Comparison of ENCODE assay signal across 10 cellular contexts in the genomic region with DNA sequence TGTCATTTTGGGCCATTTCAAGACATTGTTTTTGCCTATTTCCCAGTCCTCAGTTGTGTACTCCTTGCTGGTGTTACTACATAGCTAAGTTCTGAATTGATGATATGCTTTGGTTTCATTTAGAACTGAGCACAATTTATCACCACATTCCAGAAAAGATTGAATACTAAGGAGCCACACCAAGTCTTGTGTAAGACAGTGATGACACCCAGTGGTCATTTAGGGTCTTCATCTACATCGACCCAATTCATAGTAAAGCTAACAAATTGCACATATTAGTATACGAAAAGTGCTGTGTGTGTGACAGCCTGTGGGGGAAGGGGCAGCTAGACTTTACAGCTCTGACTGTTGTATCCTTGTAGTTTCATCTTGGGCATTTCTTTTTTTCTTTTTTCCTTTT. TPM values are rescaled to one million over a fixed set of nuclear protein-coding genes. Genes with fewer than 3 reads are reported as not detected.
DNase-seq lines count a peak whose midpoint lies in the region; ATAC-seq, FAIRE-seq and TF ChIP-seq lines count a peak whose summit lies in the region.
"Had no signal": no experiment of that assay in that cellular context is flagged by ENCODE, and none has a peak within 500 bp of the region (broad histone marks: within the 10 kb centered on the region; RNA-seq: fewer than 3 reads in every experiment).

No MANE protein-coding gene starts in this region.

- H3K27ac Mint-ChIP-seq in activated CD4-positive, alpha-beta T cell treated with anti-CD3 and anti-CD28 coated beads, Interleukin-2, amount 10 ng/mL, durations not matched to agents 7 days and 5 days = no peak overlapping the region

- no peak overlapping the region for H2AFZ ChIP-seq in keratinocyte (ENCODE audit: control insufficient read depth, low read length)

- H3K9me3 ChIP-seq in keratinocyte (ENCODE audit: control insufficient read depth, low read depth, low read length) = no peaks in the 10 kb centered on the region

- dilution Hi-C loops in keratinocyte (cut with MboI; ENCODE audit: extremely low pct_ligation_motif_present, low sequenced_read_pairs) = no loop called here

- H3K79me2 ChIP-seq in keratinocyte (ENCODE audit: control insufficient read depth, insufficient read depth, low read length) = no peaks in the 10 kb centered on the region

- peak; percentile 34 for FAIRE-seq in keratinocyte (lab: Jason Lieb, UNC)

- no peak overlapping the region for H3K27ac ChIP-seq in keratinocyte (ENCODE audit: control insufficient read depth, insufficient read depth, low read length)

- no peak overlapping the region for H3K4me3 Mint-ChIP-seq in activated CD4-positive, alpha-beta T cell treated with anti-CD3 and anti-CD28 coated beads, Interleukin-2, amount 10 ng/mL, durations not matched to agents 7 days and 5 days
- H3K4me3 Mint-ChIP-seq: central memory CD8-positive, alpha-beta T cell had no signal

- POLR2A ChIA-PET in activated CD4-positive, alpha-beta T cell treated with anti-CD3 and anti-CD28 coated beads, Interleukin-2, amount 10 ng/mL, durations not matched to agents 7 days and 5 days (lab: Charles Lee) = no interaction called here

- peaks cover 13% of the 10 kb centered on the region for H3K4me1 ChIP-seq in keratinocyte (ENCODE audit: control insufficient read depth, extremely low read depth, insufficient read depth, low read length)

- no peaks in the 10 kb centered on the region for H3K4me1 Mint-ChIP-seq in activated CD4-positive, alpha-beta T cell treated with anti-CD3 and anti-CD28 coated beads, Interleukin-2, amount 10 ng/mL, durations not matched to agents 7 days and 5 days
- H3K4me1 Mint-ChIP-seq: central memory CD8-positive, alpha-beta T cell had no signal

- DNase-seq in AG10803 (ENCODE audit: low read depth) (peak; percentile 71), H7 (peak; percentile 46), keratinocyte (ENCODE audit: low read depth, low spot score) (no peak), SHP77 treated with DMSO at 0.1 percent for 48 hours (lab: John Stamatoyannopoulos, UW) (no peak)
- DNase-seq in effector CD8-positive, alpha-beta T cell (lab: John Stamatoyannopoulos, UW) = no peak
- no peak for DNase-seq in activated CD4-positive, alpha-beta T cell treated with anti-CD3 and anti-CD28 coated beads, Interleukin-2, amount 50 U/mL, for 1 hour
- no peak for DNase-seq in activated CD4-positive, alpha-beta T cell treated with anti-CD3 and anti-CD28 coated beads, Interleukin-2, amount 10 ng/mL, durations not matched to agents 7 days and 5 days

- no peaks in the 10 kb centered on the region for H3K9me3 Mint-ChIP-seq in activated CD4-positive, alpha-beta T cell treated with anti-CD3 and anti-CD28 coated beads, Interleukin-2, amount 10 ng/mL, durations not matched to agents 7 days and 5 days
- H3K9me3 Mint-ChIP-seq: central memory CD8-positive, alpha-beta T cell had no signal

- no peaks in the 10 kb centered on the region for H4K20me1 ChIP-seq in keratinocyte (ENCODE audit: control insufficient read depth, extremely low read depth, insufficient read depth, low read length)

- H3K9me1 ChIP-seq in keratinocyte (ENCODE audit: control insufficient read depth, extremely low read depth, insufficient read depth, low read length) = no peaks in the 10 kb centered on the region

- H3K27me3 ChIP-seq in H7 (ENCODE audit: control insufficient read depth, insufficient read depth, low read length) = peaks cover 21% of the 10 kb centered on the region
- H3K27me3 ChIP-seq in keratinocyte (ENCODE audit: control insufficient read depth, extremely low read depth, insufficient read depth, low read length) = no peaks in the 10 kb centered on the region

- CTCF ChIA-PET in activated CD4-positive, alpha-beta T cell treated with anti-CD3 and anti-CD28 coated beads, Interleukin-2, amount 10 ng/mL, durations not matched to agents 7 days and 5 days (lab: Charles Lee) = interaction anchor here (0.5 to 1.0 kb wide), 5 partner anchors 9 to 540 kb away, joined by 3 to 4 read pairs (median 3); no protein-coding TSS in a partner anchor

- peak; percentile 78 for ATAC-seq in SK-N-SH treated with all-trans-retinoic acid at 6 μM for 48 hours

- H3K4me3 ChIP-seq in AG10803 (ENCODE audit: low read length) = no peak overlapping the region
- H3K4me3 ChIP-seq in H7 (ENCODE audit: insufficient read depth, low read depth, low read length) = no peak overlapping the region
- H3K4me3 ChIP-seq in keratinocyte (ENCODE audit: control insufficient read depth in 2 of 3, extremely low read depth in 1 of 3, insufficient read depth in 2 of 3, low read depth in 1 of 3, low read length in 3 of 3) = no peak overlapping the region

- no peaks in the 10 kb centered on the region for H3K36me3 Mint-ChIP-seq in activated CD4-positive, alpha-beta T cell treated with anti-CD3 and anti-CD28 coated beads, Interleukin-2, amount 10 ng/mL, durations not matched to agents 7 days and 5 days (ENCODE audit: low read depth)

- no peak overlapping the region for H3K4me2 ChIP-seq in keratinocyte (ENCODE audit: control insufficient read depth, extremely low read depth, insufficient read depth, low read depth, low read length)

- H3K36me3 ChIP-seq in H7 (replicated peaks; ENCODE audit: control insufficient read depth, insufficient read depth, low read length) = no peaks in the 10 kb centered on the region
- no peaks in the 10 kb centered on the region for H3K36me3 ChIP-seq in keratinocyte (ENCODE audit: control insufficient read depth in 2 of 2, extremely low read depth in 1 of 2, insufficient read depth in 2 of 2, low read length in 2 of 2)

- no peak overlapping the region for H3K9ac ChIP-seq in keratinocyte (ENCODE audit: control insufficient read depth, extremely low read depth, insufficient read depth, low read length)

- H3K27me3 Mint-ChIP-seq in activated CD4-positive, alpha-beta T cell treated with anti-CD3 and anti-CD28 coated beads, Interleukin-2, amount 10 ng/mL, durations not matched to agents 7 days and 5 days = peaks cover 37% of the 10 kb centered on the region

- TF ChIP-seq CTCF in AG10803 (conservative IDR thresholded peaks at IDR 0.05; ENCODE audit: low read length) (peak; percentile 52), keratinocyte (optimal IDR thresholded peaks at IDR 0.05 in 1 of 3, IDR thresholded peaks at IDR 0.05 in 1 of 3, conservative IDR thresholded peaks at IDR 0.05 in 1 of 3; ENCODE audit: extremely low read depth in 1 of 3, insufficient read depth in 2 of 3, low read length in 3 of 3) (no peak)

TF ChIP-seq in SK-N-SH treated with all-trans-retinoic acid at 6 μM for 48 hours, 23 proteins besides CTCF, POLR2A, EP300 and RAD21 (continues in another document):
- TF ChIP-seq ISL1 (CRISPR knock-in tag; IDR thresholded peaks at IDR 0.05) (no peak), ZFP3 (CRISPR knock-in tag; IDR thresholded peaks at IDR 0.05) (no peak), TOX (CRISPR knock-in tag; IDR thresholded peaks at IDR 0.05; ENCODE audit: borderline replicate concordance) (no peak)
- TF ChIP-seq, protein P1, sequence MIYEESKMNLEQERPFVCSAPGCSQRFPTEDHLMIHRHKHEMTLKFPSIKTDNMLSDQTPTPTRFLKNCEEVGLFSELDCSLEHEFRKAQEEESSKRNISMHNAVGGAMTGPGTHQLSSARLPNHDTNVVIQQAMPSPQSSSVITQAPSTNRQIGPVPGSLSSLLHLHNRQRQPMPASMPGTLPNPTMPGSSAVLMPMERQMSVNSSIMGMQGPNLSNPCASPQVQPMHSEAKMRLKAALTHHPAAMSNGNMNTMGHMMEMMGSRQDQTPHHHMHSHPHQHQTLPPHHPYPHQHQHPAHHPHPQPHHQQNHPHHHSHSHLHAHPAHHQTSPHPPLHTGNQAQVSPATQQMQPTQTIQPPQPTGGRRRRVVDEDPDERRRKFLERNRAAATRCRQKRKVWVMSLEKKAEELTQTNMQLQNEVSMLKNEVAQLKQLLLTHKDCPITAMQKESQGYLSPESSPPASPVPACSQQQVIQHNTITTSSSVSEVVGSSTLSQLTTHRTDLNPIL (CRISPR knock-in tag; IDR thresholded peaks at IDR 0.05; ENCODE audit: low read depth) = no peak
- TF ChIP-seq, protein P2, sequence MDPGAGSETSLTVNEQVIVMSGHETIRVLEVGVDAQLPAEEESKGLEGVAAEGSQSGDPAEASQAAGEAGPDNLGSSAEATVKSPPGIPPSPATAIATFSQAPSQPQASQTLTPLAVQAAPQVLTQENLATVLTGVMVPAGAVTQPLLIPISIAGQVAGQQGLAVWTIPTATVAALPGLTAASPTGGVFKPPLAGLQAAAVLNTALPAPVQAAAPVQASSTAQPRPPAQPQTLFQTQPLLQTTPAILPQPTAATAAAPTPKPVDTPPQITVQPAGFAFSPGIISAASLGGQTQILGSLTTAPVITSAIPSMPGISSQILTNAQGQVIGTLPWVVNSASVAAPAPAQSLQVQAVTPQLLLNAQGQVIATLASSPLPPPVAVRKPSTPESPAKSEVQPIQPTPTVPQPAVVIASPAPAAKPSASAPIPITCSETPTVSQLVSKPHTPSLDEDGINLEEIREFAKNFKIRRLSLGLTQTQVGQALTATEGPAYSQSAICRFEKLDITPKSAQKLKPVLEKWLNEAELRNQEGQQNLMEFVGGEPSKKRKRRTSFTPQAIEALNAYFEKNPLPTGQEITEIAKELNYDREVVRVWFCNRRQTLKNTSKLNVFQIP (CRISPR knock-in tag; IDR thresholded peaks at IDR 0.05; ENCODE audit: borderline replicate concordance, low read depth) = no peak

RNA-seq across cellular contexts. Expression of a gene that starts 10.9 kb away (rescaled TPM):
- total RNA-seq in H7 (2014; rRNA removed; shearing (Covaris generic)) = not detected in 2 replicates
- 0.26 to 0.31 TPM (median 0.29 TPM) in 3 replicates for polyA plus RNA-seq in keratinocyte
- polyA plus RNA-seq in keratinocyte (2011; ENCODE audit: low read depth) = 1.3 TPM
- 0.32 and 0.61 TPM in 2 replicates for polyA plus RNA-seq in keratinocyte (2011; cell fraction: cytosol; rRNA removed)
- polyA plus RNA-seq in keratinocyte (2011; cell fraction: nucleus; rRNA removed) = 2.2 and 3.3 TPM in 2 replicates
- polyA plus RNA-seq in keratinocyte (2012; ENCODE audit: low replicate concordance) = 0.77 and 3.1 TPM in 2 replicates
- polyA minus RNA-seq in keratinocyte = 0.10 to 0.33 TPM in 2 of 3 replicates, not detected in the other
- 0.96 TPM for polyA minus RNA-seq in keratinocyte (2011; cell fraction: cytosol; rRNA and poly(A)+ RNA removed)
- 0.74 and 1.4 TPM in 2 replicates for polyA minus RNA-seq in keratinocyte (2011; cell fraction: nucleus; rRNA and poly(A)+ RNA removed)
- not detected for total RNA-seq in activated CD4-positive, alpha-beta T cell treated with anti-CD3 and anti-CD28 coated beads, Interleukin-2, amount 10 ng/mL, durations not matched to agents 7 days and 5 days
- total RNA-seq: pulmonary artery endothelial cell had no signal

RNA-seq across cellular contexts. Expression of a gene that starts 28.3 kb away (rescaled TPM):
- total RNA-seq in H7 (2014; rRNA removed; shearing (Covaris generic)) = 0.26 TPM in 1 of 2 replicates, not detected in the other
- polyA plus RNA-seq in keratinocyte = 0.68 to 1.5 TPM (median 0.88 TPM) in 3 replicates
- polyA plus RNA-seq in keratinocyte (2011; ENCODE audit: low read depth) = 0.39 TPM
- polyA plus RNA-seq in keratinocyte (2011; cell fraction: cytosol; rRNA removed) = 0.62 and 0.81 TPM in 2 replicates
- polyA plus RNA-seq in keratinocyte (2011; cell fraction: nucleus; rRNA removed) = 1.7 and 2.8 TPM in 2 replicates
- polyA plus RNA-seq in keratinocyte (2012; ENCODE audit: low replicate concordance) = 0.48 and 1.5 TPM in 2 replicates
- 0.32 to 2.0 TPM (median 0.99 TPM) in 3 replicates for polyA minus RNA-seq in keratinocyte
- not detected for polyA minus RNA-seq in keratinocyte (2011; cell fraction: cytosol; rRNA and poly(A)+ RNA removed)
- 0.54 and 0.63 TPM in 2 replicates for polyA minus RNA-seq in keratinocyte (2011; cell fraction: nucleus; rRNA and poly(A)+ RNA removed)
- not detected for total RNA-seq in activated CD4-positive, alpha-beta T cell treated with anti-CD3 and anti-CD28 coated beads, Interleukin-2, amount 10 ng/mL, durations not matched to agents 7 days and 5 days

Comparison
In these comparisons a context has a peak if more than half of its experiments do, and no peak if none do; other contexts are left out.
1. DNase-seq: peak in AG10803 (single experiment) and H7 (single experiment); none in keratinocyte (single experiment), effector CD8-positive, alpha-beta T cell (single experiment), activated CD4-positive, alpha-beta T cell treated with anti-CD3 and anti-CD28 coated beads, Interleukin-2, amount 50 U/mL, for 1 hour (single experiment), SHP77 treated with DMSO at 0.1 percent for 48 hours (single experiment) and activated CD4-positive, alpha-beta T cell treated with anti-CD3 and anti-CD28 coated beads, Interleukin-2, amount 10 ng/mL, durations not matched to agents 7 days and 5 days (single experiment).